23 cellular contexts compared by ENCODE assay signal in the genomic region with DNA sequence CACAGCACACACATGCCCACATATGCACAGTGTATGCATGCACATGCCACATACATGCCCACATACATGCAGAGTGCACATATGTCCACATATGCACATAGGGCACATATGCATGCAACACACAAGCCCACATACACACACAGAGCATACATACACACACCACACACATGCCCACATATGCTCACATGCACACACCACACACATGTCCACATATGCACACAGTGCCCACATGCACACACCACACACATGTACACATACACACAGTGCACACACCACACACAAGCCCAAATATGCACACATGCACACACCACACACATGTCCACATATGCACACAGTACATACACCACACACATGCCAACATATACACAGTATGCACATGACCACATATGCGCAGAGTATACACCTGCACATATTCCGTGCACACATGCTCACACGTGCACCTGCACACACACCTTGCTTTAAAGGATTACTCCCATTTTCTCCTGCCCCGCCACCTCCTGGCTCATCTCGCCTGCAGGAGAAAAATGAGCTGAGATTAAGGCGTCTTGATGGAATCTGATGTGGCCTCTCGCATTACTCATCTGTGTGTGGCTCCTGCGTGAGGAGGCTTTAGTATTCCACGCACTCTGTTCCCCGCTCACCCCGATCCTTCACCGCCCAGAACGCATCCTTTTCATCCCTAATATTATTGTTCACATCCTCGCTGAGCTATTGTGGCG.
"Had no signal": no experiment of that assay in that cellular context is flagged by ENCODE, and none has a peak within 500 bp of the region (broad histone marks: within the 10 kb centered on the region; RNA-seq: fewer than 3 reads in every experiment).

No MANE protein-coding gene starts in this region.

- ATAC-seq: body of pancreas; gastroesophageal sphincter; naive thymus-derived CD8-positive, alpha-beta T cell; stimulated activated naive CD8-positive, alpha-beta T cell treated with anti-CD3 and anti-CD28 coated beads, Interleukin-15, Interleukin-2, amounts not matched to agents 100 U/mL and 50 U/mL, for 24 hours; WTC11 had no signal

- H3K4me1 Mint-ChIP-seq: central memory CD8-positive, alpha-beta T cell; immature natural killer cell; naive thymus-derived CD8-positive, alpha-beta T cell; WTC11 had no signal

- H3K9me2 ChIP-seq: SK-N-SH had no signal

- FAIRE-seq: endothelial cell of umbilical vein, TTC549 had no signal

- H3K27ac Mint-ChIP-seq: activated CD4-positive, alpha-beta memory T cell treated with anti-CD3 and anti-CD28 coated beads for 36 hours; immature natural killer cell; naive thymus-derived CD8-positive, alpha-beta T cell; T-helper 2 cell treated with Interferon-gamma antibody and Interleukin-4, amounts not matched to agents 5 μg/mL and 100 μg/mL, for 36 hours; WTC11 had no signal

- H3K4me1 ChIP-seq: esophagus muscularis mucosa, gastroesophageal sphincter, tibial artery had no signal

- DNase-seq: activated CD4-positive, alpha-beta memory T cell treated with anti-CD3 and anti-CD28 coated beads for 36 hours; activated CD4-positive, alpha-beta T cell treated with anti-CD3 and anti-CD28 coated beads for 4 hours; activated naive CD4-positive, alpha-beta T cell; activated T-cell treated with anti-CD3 and anti-CD28 coated beads for 4 hours; body of pancreas; immature natural killer cell; mesendoderm; naive thymus-derived CD8-positive, alpha-beta T cell; posterior cingulate gyrus; SK-N-SH; stimulated activated CD4-positive, alpha-beta T cell treated with anti-CD3 and anti-CD28 coated beads, Interleukin-12 subunit alpha, Interleukin-12 subunit beta, amount 100 ng/mL, for 4 hours; stimulated activated CD4-positive, alpha-beta T cell treated with anti-CD3 and anti-CD28 coated beads, Interleukin-2, amount 100 ng/mL, for 24 hours; stimulated activated naive CD8-positive, alpha-beta T cell treated with anti-CD3 and anti-CD28 coated beads, Interleukin-15, Interleukin-2, amounts not matched to agents 100 U/mL and 50 U/mL, for 24 hours; substantia nigra; tibial artery had no signal

- H3K36me3 ChIP-seq: esophagus muscularis mucosa, gastroesophageal sphincter, tibial artery had no signal

- H3K27ac ChIP-seq: body of pancreas, coronary artery, esophagus muscularis mucosa, gastroesophageal sphincter, tibial artery had no signal

- H3K4me3 ChIP-seq: body of pancreas, coronary artery, esophagus muscularis mucosa, gastroesophageal sphincter, tibial artery had no signal

- H3K4me2 ChIP-seq: SK-N-SH had no signal

- H3K9me3 Mint-ChIP-seq: activated CD4-positive, alpha-beta memory T cell treated with anti-CD3 and anti-CD28 coated beads for 36 hours; central memory CD8-positive, alpha-beta T cell; immature natural killer cell; naive thymus-derived CD8-positive, alpha-beta T cell had no signal

- H3K4me3 Mint-ChIP-seq: activated CD4-positive, alpha-beta memory T cell treated with anti-CD3 and anti-CD28 coated beads for 36 hours; central memory CD8-positive, alpha-beta T cell; immature natural killer cell; naive thymus-derived CD8-positive, alpha-beta T cell; T-helper 2 cell treated with Interferon-gamma antibody and Interleukin-4, amounts not matched to agents 5 μg/mL and 100 μg/mL, for 36 hours; WTC11 had no signal

- H3K9me3 ChIP-seq: body of pancreas, esophagus muscularis mucosa, gastroesophageal sphincter, SK-N-SH, tibial artery had no signal

- H3K27me3 ChIP-seq: body of pancreas had no signal

- H3K36me3 Mint-ChIP-seq: activated CD4-positive, alpha-beta memory T cell treated with anti-CD3 and anti-CD28 coated beads for 36 hours; immature natural killer cell; naive thymus-derived CD8-positive, alpha-beta T cell; WTC11 had no signal

- H3K9ac ChIP-seq: SK-N-SH had no signal
